ENCODE assay signal across 8 cellular contexts in genomic region chr5:139639619-139640431, GRCh38. TPM values are rescaled to one million over a fixed set of nuclear protein-coding genes. Genes with fewer than 3 reads are reported as not detected.
DNase-seq lines count a peak whose midpoint lies in the region; ATAC-seq and TF ChIP-seq lines count a peak whose summit lies in the region.

No MANE protein-coding gene starts in this region.

- BruUV-seq in PC-3 (replicated peaks; lab: Mats Ljungman, UMichigan): no TSS peak

- H3K27me3 ChIP-seq in PC-3 (ENCODE audit: low read length): no peaks in the 10 kb centered on the region
- no peaks in the 10 kb centered on the region for H3K27me3 ChIP-seq in gastrocnemius medialis

- no peaks in the 10 kb centered on the region for H3F3A ChIP-seq in PC-3 (ENCODE audit: low read length, unreplicated experiment)

- H3K9me3 ChIP-seq in PC-3 (ENCODE audit: low read length) (no peaks in the 10 kb centered on the region), gastrocnemius medialis (no peaks in the 10 kb centered on the region)

- TF ChIP-seq POLR2A in gastrocnemius medialis (IDR thresholded peaks at IDR 0.05): peak; percentile 42 to 45

- no peak overlapping the region; the same call in 1 of the 2 replicates for H3K4me2 ChIP-seq in PC-3 (ENCODE audit: low read length)

- H3K4me1 ChIP-seq in PC-3 (ENCODE audit: insufficient read depth, low read length): peaks cover 54% of the 10 kb centered on the region
- H3K4me1 ChIP-seq in gastrocnemius medialis: peaks cover 79 to 80% of the 10 kb centered on the region in 2 donors

- no peaks in the 10 kb centered on the region for H3K9me2 ChIP-seq in PC-3 (replicated peaks; ENCODE audit: low read length)

- no peak for ATAC-seq in PC-3
- ATAC-seq in gastrocnemius medialis: peak; percentile 15 to 36

- H3K9ac ChIP-seq in PC-3 (ENCODE audit: low read length): no peak overlapping the region

- CTCF ChIA-PET in PC-3 (lab: Charles Lee): no interaction called here

- no peak overlapping the region for H2AFZ ChIP-seq in PC-3 (ENCODE audit: low read length)

- DNase-seq in NCI-H524 (lab: John Stamatoyannopoulos, UW): peak; percentile 53 to 54
- DNase-seq in NCI-H524 treated with DMSO at 0.1 percent for 48 hours (lab: John Stamatoyannopoulos, UW): no peak
- DNase-seq in PC-3: peak; percentile 63
- peak; percentile 83 for DNase-seq in glomerular visceral epithelial cell (ENCODE audit: extremely low spot score)
- DNase-seq in gastrocnemius medialis: peak; percentile 67 to 89
- no peak for DNase-seq in DMS153 treated with DMSO at 0.1 percent for 48 hours (lab: John Stamatoyannopoulos, UW; ENCODE audit: unreplicated experiment)
- DNase-seq in SKM-1 treated with dmso at 0.1 percent for 144 hours (lab: John Stamatoyannopoulos, UW; ENCODE audit: unreplicated experiment): no peak
- DNase-seq in dedifferentiated amniotic fluid mesenchymal stem cell (ENCODE audit: extremely low spot score): no peak

- H3K27ac ChIP-seq in PC-3 (ENCODE audit: low read length): no peak overlapping the region
- peak overlapping the region; percentile 96 to 99 (median 98) for H3K27ac ChIP-seq in gastrocnemius medialis

- POLR2A ChIA-PET in PC-3 (lab: Charles Lee; ENCODE audit: unreplicated experiment): no interaction called here

- intact Hi-C loops in PC-3 (cut with micrococcal nuclease): no loop called here
- intact Hi-C loops in gastrocnemius medialis (cut with DNase I; ENCODE audit: low total_unique reads): loop anchor here (5.0 to 10.0 kb wide), 2 partner anchors 107 to 535 kb away; partner anchors contain the start of gene CYSTM1

- H4K20me1 ChIP-seq in PC-3 (ENCODE audit: low read length): no peaks in the 10 kb centered on the region

- in situ Hi-C loops in gastrocnemius medialis (cut with MboI; ENCODE audit: low sequenced_read_pairs in 4 of 4): loop anchor here in 1 of 4 donors (10.0 kb wide), 1 partner anchor 55 kb away; no protein-coding TSS in a partner anchor

- H3K36me3 ChIP-seq in PC-3 (ENCODE audit: low read depth, low read length): no peaks in the 10 kb centered on the region
- H3K36me3 ChIP-seq in gastrocnemius medialis: no peaks in the 10 kb centered on the region

- H3K4me3 ChIP-seq in PC-3 (ENCODE audit: low read length): no peak overlapping the region
- peak overlapping the region in 3 of 4 donors; percentile 15 to 19 (median 17) for H3K4me3 ChIP-seq in gastrocnemius medialis

- H3K79me2 ChIP-seq in PC-3 (ENCODE audit: low read length): no peaks in the 10 kb centered on the region

- TF ChIP-seq CTCF in PC-3 (conservative IDR thresholded peaks at IDR 0.05; ENCODE audit: low read depth, low read length) (no peak), gastrocnemius medialis (IDR thresholded peaks at IDR 0.05 in 4 of 5, conservative IDR thresholded peaks at IDR 0.05 in 1 of 5) (no peak)

RNA-seq across cellular contexts. Expression of gene CXXC5, which starts 8.3 kb away (rescaled TPM):
- total RNA-seq in PC-3 (2014; rRNA removed) (31.1 and 42.4 TPM in 2 replicates), gastrocnemius medialis (10 to 100 TPM; 38.5 to 83.8 (median 60.9) TPM)

Comparison
In these comparisons a context has a peak if more than half of its experiments do, and no peak if none do; other contexts are left out.
1. DNase-seq: peak in NCI-H524 (2 of 2), PC-3 (single experiment), glomerular visceral epithelial cell (single experiment) and gastrocnemius medialis (2 of 2); none in NCI-H524 treated with DMSO at 0.1 percent for 48 hours (single experiment), DMS153 treated with DMSO at 0.1 percent for 48 hours (single experiment), SKM-1 treated with dmso at 0.1 percent for 144 hours (single experiment) and dedifferentiated amniotic fluid mesenchymal stem cell (single experiment).